8 cellular contexts compared by ENCODE assay signal in genomic region chr2:37809525-37809924, GRCh38.
DNase-seq lines count a peak whose midpoint lies in the region; ATAC-seq and TF ChIP-seq lines count a peak whose summit lies in the region.

No MANE protein-coding gene starts in this region.

- POLR2A ChIA-PET in BJ (lab: Charles Lee) = no interaction called here

- 0% methylated on average over 1 of the region's 1 CpG for WGBS in mammary epithelial cell (ENCODE audit: low coverage, missing lambda C conversion rate)

- H2AFZ ChIP-seq in mammary epithelial cell (ENCODE audit: low read depth, low read length) = no peak overlapping the region

- BruUV-seq in mammary epithelial cell (replicated peaks; lab: Mats Ljungman, UMichigan) = no TSS peak

- H3K27ac ChIP-seq in mammary epithelial cell (ENCODE audit: insufficient read depth, low read depth, low read length) = no peak overlapping the region
- H3K27ac ChIP-seq in lower lobe of right lung = no peak overlapping the region

- DNase-seq in BJ (ENCODE audit: low read depth) = no peak
- peak; percentile 62 to 64 for DNase-seq in Kasumi-1 (lab: John Stamatoyannopoulos, UW)
- peak; percentile 42 for DNase-seq in mammary epithelial cell
- no peak for DNase-seq in lower lobe of right lung
- DNase-seq in stimulated activated CD4-positive, alpha-beta T cell treated with anti-CD3 and anti-CD28 coated beads, Interleukin-4, amount 100 ng/mL, for 24 hours = no peak
- no peak for DNase-seq in activated CD8-positive, alpha-beta memory T cell treated with anti-CD3 and anti-CD28 coated beads, Interleukin-2, amount 50 U/mL, for 48 hours

- no peak overlapping the region for H3K9ac ChIP-seq in mammary epithelial cell (ENCODE audit: insufficient read depth, low read length)

- TF ChIP-seq CTCF in BJ (IDR thresholded peaks at IDR 0.05; ENCODE audit: insufficient read depth, low read depth, low read length) = peak; percentile 57
- peak; percentile 63 to 65 for TF ChIP-seq CTCF in mammary epithelial cell (conservative IDR thresholded peaks at IDR 0.05 in 1 of 2, IDR thresholded peaks at IDR 0.05 in 1 of 2; ENCODE audit: extremely low read depth in 1 of 2, insufficient read depth in 1 of 2, low read depth in 1 of 2, low read length in 2 of 2)
- TF ChIP-seq CTCF in lower lobe of right lung (IDR thresholded peaks at IDR 0.05) = peak; percentile 51

- H3K79me2 ChIP-seq in mammary epithelial cell (ENCODE audit: insufficient read depth, low read length) = no peaks in the 10 kb centered on the region

- no peaks in the 10 kb centered on the region for H3K36me3 ChIP-seq in BJ (ENCODE audit: control insufficient read depth, insufficient read depth, low read length)
- H3K36me3 ChIP-seq in mammary epithelial cell (ENCODE audit: insufficient read depth, low read length) = no peaks in the 10 kb centered on the region
- no peaks in the 10 kb centered on the region for H3K36me3 ChIP-seq in lower lobe of right lung

- in situ Hi-C loops in mammary epithelial cell (cut with MboI; ENCODE audit: low sequenced_read_pairs in 2 of 2) = loop anchor here in 1 of 2 donors (5.0 kb wide), 1 partner anchor 142 kb away; no protein-coding TSS in a partner anchor

- no peak overlapping the region for H3K4me3 ChIP-seq in BJ (ENCODE audit: low read depth, low read length)
- no peak overlapping the region for H3K4me3 ChIP-seq in mammary epithelial cell (replicated peaks in 1 of 3; ENCODE audit: insufficient read depth in 1 of 3, low read depth in 2 of 3, low read length in 3 of 3)
- no peak overlapping the region for H3K4me3 ChIP-seq in lower lobe of right lung

- intact Hi-C loops in mammary epithelial cell (cut with micrococcal nuclease) = loop anchor here (1.0 to 2.0 kb wide), 5 partner anchors 67 to 394 kb away; partner anchors contain the start of gene CDC42EP3
- intact Hi-C loops in lower lobe of right lung (cut with DNase I) = no loop called here

- H3K9me3 ChIP-seq in mammary epithelial cell (replicated peaks; ENCODE audit: insufficient read depth, low read length) (no peaks in the 10 kb centered on the region), lower lobe of right lung (no peaks in the 10 kb centered on the region)

- CTCF ChIA-PET in BJ (lab: Yijun Ruan, JAX) (interaction anchor here (0.9 to 1.8 kb wide), 8 partner anchors 10 to 398 kb away, joined by 3 to 11 read pairs (median 4); no protein-coding TSS in a partner anchor), mammary epithelial cell (lab: Charles Lee; ENCODE audit: low non-redundant PET) (interaction anchor here (0.6 kb wide), 1 partner anchor 465 kb away, joined by 3 read pairs; no protein-coding TSS in a partner anchor)

- no peaks in the 10 kb centered on the region for H3K27me3 ChIP-seq in BJ (ENCODE audit: control insufficient read depth, insufficient read depth, low read length)
- H3K27me3 ChIP-seq in mammary epithelial cell (ENCODE audit: insufficient read depth, low read length) = no peaks in the 10 kb centered on the region
- H3K27me3 ChIP-seq in lower lobe of right lung (ENCODE audit: low read depth) = no peaks in the 10 kb centered on the region

- dilution Hi-C loops in mammary epithelial cell (cut with HindIII; ENCODE audit: low sequenced_read_pairs) = no loop called here

- H3K4me1 ChIP-seq in mammary epithelial cell (ENCODE audit: insufficient read depth, low read length) (no peaks in the 10 kb centered on the region), lower lobe of right lung (peaks cover 11% of the 10 kb centered on the region)

- H3K4me2 ChIP-seq in mammary epithelial cell (ENCODE audit: insufficient read depth, low read depth, low read length) = no peak overlapping the region

- no peaks in the 10 kb centered on the region for H4K20me1 ChIP-seq in mammary epithelial cell (ENCODE audit: insufficient read depth, low read length)

- ATAC-seq in lower lobe of right lung = peak in 1 of 2 donors; percentile 37
- ATAC-seq in HG03159 (IDR thresholded peaks at IDR 0.05; ENCODE audit: unreplicated experiment) = no peak
- no peak for ATAC-seq in GM21717 (IDR thresholded peaks at IDR 0.05; ENCODE audit: unreplicated experiment)

Comparison
In these comparisons a context has a peak if more than half of its experiments do, and no peak if none do; other contexts are left out.
1. DNase-seq: peak in Kasumi-1 (2 of 2) and mammary epithelial cell (single experiment); none in BJ (single experiment), lower lobe of right lung (single experiment), stimulated activated CD4-positive, alpha-beta T cell treated with anti-CD3 and anti-CD28 coated beads, Interleukin-4, amount 100 ng/mL, for 24 hours (single experiment) and activated CD8-positive, alpha-beta memory T cell treated with anti-CD3 and anti-CD28 coated beads, Interleukin-2, amount 50 U/mL, for 48 hours (single experiment).
2. Peak in every context shown above with its lines, with median percentiles within 50 percentile points of each other: CTCF ChIP-seq.